ENCODE assay signal across 7 cellular contexts in the genomic region with DNA sequence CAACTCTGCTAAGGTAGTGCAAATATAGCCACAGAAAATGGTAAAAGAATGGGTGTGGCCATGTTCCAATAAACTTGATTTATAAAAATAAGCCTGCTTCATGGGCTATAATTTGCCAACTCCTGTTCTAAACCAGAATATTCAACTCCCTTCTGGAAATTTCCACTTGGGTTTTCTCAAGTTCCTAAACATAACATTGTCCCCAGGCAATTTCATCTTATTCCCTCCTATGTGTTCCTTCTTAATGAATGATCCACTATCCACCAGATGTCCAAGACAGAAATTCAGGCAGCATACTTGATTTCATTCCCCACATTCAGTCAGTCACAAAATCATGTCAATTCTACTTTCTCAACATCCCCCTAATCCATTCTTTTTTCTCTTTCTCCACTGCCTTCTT. TPM values are rescaled to one million over a fixed set of nuclear protein-coding genes. Genes with fewer than 3 reads are reported as not detected.
"Had no signal": no experiment of that assay in that cellular context is flagged by ENCODE, and none has a peak within 500 bp of the region (broad histone marks: within the 10 kb centered on the region; RNA-seq: fewer than 3 reads in every experiment).

No MANE protein-coding gene starts in this region.

RNA-seq across cellular contexts. Expression of a gene that starts 7.0 kb away (rescaled TPM):
- total RNA-seq: cardiac septum, NCI-H460, PC-9, T-helper 17 cell had no signal

RNA-seq across cellular contexts. Expression of a gene that starts 31.0 kb away (rescaled TPM):
- total RNA-seq: activated CD8-positive, alpha-beta T cell treated with anti-CD3 and anti-CD28 coated beads, Interleukin-2, amount 10 ng/mL, durations not matched to agents 7 days and 5 days; activated naive CD8-positive, alpha-beta T cell treated with anti-CD3 and anti-CD28 coated beads, Interleukin-2, amount 10 ng/mL, durations not matched to agents 7 days and 5 days; ascending aorta; cardiac septum; NCI-H460; PC-9; T-helper 17 cell had no signal
